Comparison of ENCODE assay signal across 8 cellular contexts in genomic region chr3:52456169-52456799, GRCh38. TPM values are rescaled to one million over a fixed set of nuclear protein-coding genes. Genes with fewer than 3 reads are reported as not detected.
DNase-seq lines count a peak whose midpoint lies in the region; FAIRE-seq lines count a peak whose summit lies in the region.

No MANE protein-coding gene starts in this region.

- no CpG with 5 or more reads among the region's 13 CpGs for WGBS in iPS DF 6.9 (ENCODE audit: insufficient coverage, insufficient read length)

- peak; percentile 73 for FAIRE-seq in HTR-8/SVneo (lab: Jason Lieb, UNC)

- H3K9ac ChIP-seq in skeletal muscle tissue (ENCODE audit: low read depth in 1 of 3, low read length in 3 of 3): peak overlapping the region; percentile 55 to 95 (median 93)

- DNase-seq in AG08395 (ENCODE audit: low spot score): peak; percentile 60
- DNase-seq in HTR-8/SVneo (ENCODE audit: insufficient read length, low spot score): no peak
- no peak for DNase-seq in iPS DF 6.9 (ENCODE audit: low read depth, low spot score)
- no peak for DNase-seq in HuH-7.5 (ENCODE audit: low spot score)
- DNase-seq in central memory CD4-positive, alpha-beta T cell: no peak
- no peak for DNase-seq in stimulated activated CD4-positive, alpha-beta T cell treated with anti-CD3 and anti-CD28 coated beads, Interleukin-12 subunit alpha, Interleukin-12 subunit beta, amount 100 ng/mL, for 4 hours

- H3K4me1 ChIP-seq in iPS DF 6.9 (ENCODE audit: control insufficient read depth, insufficient read depth, low read length) (peaks cover 10% of the 10 kb centered on the region), skeletal muscle tissue (ENCODE audit: control insufficient read depth in 3 of 3, insufficient read depth in 3 of 3, low read length in 3 of 3) (peaks cover 31 to 60% (median 46%) of the 10 kb centered on the region in 3 donors)

- H3K36me3 ChIP-seq in iPS DF 6.9 (ENCODE audit: control insufficient read depth, insufficient read depth, low read length) (peaks cover 11% of the 10 kb centered on the region), skeletal muscle tissue (ENCODE audit: control insufficient read depth in 3 of 3, insufficient read depth in 3 of 3, low read length in 3 of 3) (peaks cover 26 to 48% (median 33%) of the 10 kb centered on the region in 3 donors)

- H3K27ac ChIP-seq in angular gyrus (ENCODE audit: low read depth, low read length) (peak overlapping the region; percentile 98), iPS DF 6.9 (ENCODE audit: low read length) (no peak overlapping the region), skeletal muscle tissue (ENCODE audit: low read depth, low read length) (peak overlapping the region; percentile 94)

- no peaks in the 10 kb centered on the region for H3K9me3 ChIP-seq in iPS DF 6.9 (ENCODE audit: control insufficient read depth, insufficient read depth, low read length)
- H3K9me3 ChIP-seq in skeletal muscle tissue (ENCODE audit: control insufficient read depth in 3 of 3, low read length in 3 of 3): no peaks in the 10 kb centered on the region

- H3K27me3 ChIP-seq in iPS DF 6.9 (ENCODE audit: control insufficient read depth, insufficient read depth, low read length) (no peaks in the 10 kb centered on the region), skeletal muscle tissue (ENCODE audit: control insufficient read depth in 3 of 3, insufficient read depth in 3 of 3, low read length in 3 of 3) (no peaks in the 10 kb centered on the region)

- H3K4me3 ChIP-seq in iPS DF 6.9 (ENCODE audit: low read length): peak overlapping the region; percentile 97
- H3K4me3 ChIP-seq in skeletal muscle tissue (ENCODE audit: low read length in 3 of 3): peak overlapping the region; percentile 73 to 81 (median 75)

RNA-seq across cellular contexts. Expression of gene NISCH, which starts 0.9 kb away (rescaled TPM):
- 43.3 TPM for total RNA-seq in skeletal muscle tissue

RNA-seq across cellular contexts. Expression of gene TNNC1, which starts 2.4 kb away (rescaled TPM):
- total RNA-seq in skeletal muscle tissue: 461 TPM

RNA-seq across cellular contexts. Expression of gene SEMA3G, which starts 11.4 kb away (rescaled TPM):
- 4.7 TPM for total RNA-seq in skeletal muscle tissue

RNA-seq across cellular contexts. Expression of gene STAB1, which starts 38.9 kb away (rescaled TPM):
- total RNA-seq in skeletal muscle tissue: 67.3 TPM

RNA-seq across cellular contexts. Expression of gene PHF7, which starts 45.8 kb away (rescaled TPM):
- 5.2 TPM for total RNA-seq in skeletal muscle tissue
